In genomic region chr22:46578251-46578823, GRCh38 we compare ENCODE assay signal across 9 cellular contexts. TPM values are rescaled to one million over a fixed set of nuclear protein-coding genes. Genes with fewer than 3 reads are reported as not detected.
DNase-seq lines count a peak whose midpoint lies in the region; ATAC-seq and TF ChIP-seq lines count a peak whose summit lies in the region.
"Had no signal": no experiment of that assay in that cellular context is flagged by ENCODE, and none has a peak within 500 bp of the region (broad histone marks: within the 10 kb centered on the region; RNA-seq: fewer than 3 reads in every experiment).

No MANE protein-coding gene starts in this region.

- peak overlapping the region; percentile 68; the same call in 1 of the 2 replicates for H3K27ac ChIP-seq in HCT116 (ENCODE audit: low read depth, low read length)
- H3K27ac ChIP-seq in right cardiac atrium (ENCODE audit: low read length): peak overlapping the region; percentile 81
- peak overlapping the region in 16 of 21 experiments; percentile 62 to 94 (median 88) for H3K27ac ChIP-seq in skin epidermis

- H3K27me3 ChIP-seq in HCT116 (ENCODE audit: insufficient read depth, low read length): no peaks in the 10 kb centered on the region
- no peaks in the 10 kb centered on the region for H3K27me3 ChIP-seq in right cardiac atrium (ENCODE audit: control insufficient read depth, insufficient read depth)

- 40% methylated on average over 9 of the region's 9 CpGs for WGBS in right cardiac atrium

- RAD21 ChIA-PET in HCT116 (lab: Charles Lee; ENCODE audit: low non-redundant PET in 1 of 2, low total read pairs in 2 of 2, uncharacterized antibody in 2 of 2, unreplicated experiment in 2 of 2): no interaction called here

- H3K4me3 ChIP-seq in HCT116 (replicated peaks in 1 of 2; ENCODE audit: low read depth in 1 of 2, low read length in 2 of 2): peak overlapping the region; percentile 79 to 82
- peak overlapping the region; percentile 93 for H3K4me3 ChIP-seq in right cardiac atrium (ENCODE audit: low read length)
- peak overlapping the region; percentile 51 to 76 (median 67) for H3K4me3 ChIP-seq in skin epidermis

- intact Hi-C loops in HCT116 (cut with micrococcal nuclease): no loop called here
- intact Hi-C loops in right cardiac atrium (cut with DNase I): loop anchor here in 2 of 4 donors (10.0 kb wide), 2 partner anchors 96 to 156 kb away; partner anchors contain the start of gene CERK (in 1 of the 2)

- H3K9ac ChIP-seq in HCT116 (ENCODE audit: low read length): peak overlapping the region; percentile 73

- H3K9me3 Mint-ChIP-seq in activated T-helper 17 cell treated with anti-CD3 and anti-CD28 coated beads, Interleukin-2, amount 50 U/mL, for 72 hours: no peaks in the 10 kb centered on the region

- peaks cover 11% of the 10 kb centered on the region for H3K4me1 Mint-ChIP-seq in activated T-helper 17 cell treated with anti-CD3 and anti-CD28 coated beads, Interleukin-2, amount 50 U/mL, for 72 hours

- H3K36me3 Mint-ChIP-seq in activated T-helper 17 cell treated with anti-CD3 and anti-CD28 coated beads, Interleukin-2, amount 50 U/mL, for 72 hours (ENCODE audit: low read depth): no peaks in the 10 kb centered on the region

- no peaks in the 10 kb centered on the region for H3K27me3 Mint-ChIP-seq in activated T-helper 17 cell treated with anti-CD3 and anti-CD28 coated beads, Interleukin-2, amount 50 U/mL, for 72 hours

- H3K79me2 ChIP-seq in HCT116 (ENCODE audit: insufficient read depth, low read length): peaks cover 24% of the 10 kb centered on the region

- ATAC-seq in HCT116: no peak
- ATAC-seq in activated T-helper 17 cell treated with anti-CD3 and anti-CD28 coated beads, Interleukin-2, amount 50 U/mL, for 72 hours (replicated peaks): peak; percentile 9
- ATAC-seq in right cardiac atrium: peak in 1 of 2 donors; percentile 21
- no peak for ATAC-seq in GM19035 (IDR thresholded peaks at IDR 0.05; ENCODE audit: unreplicated experiment)
- no peak for ATAC-seq in esophagus mucosa

- no peak for TF ChIP-seq POLR2A in HCT116 (IDR thresholded peaks at IDR 0.05; ENCODE audit: borderline replicate concordance, extremely low read depth, insufficient read depth, insufficient read length)

- H2AFZ ChIP-seq in HCT116 (ENCODE audit: low read depth, low read length, poor library complexity, severe bottlenecking): no peak overlapping the region

- DNase-seq in HCT116 (ENCODE audit: low read depth, low spot score) (no peak), right cardiac atrium (peak in 2 of 3 donors; percentile 54 to 65), medulla oblongata (ENCODE audit: extremely low spot score) (no peak), COLO829 (ENCODE audit: low spot score) (no peak)
- DNase-seq: OCI-M1 had no signal

- TF ChIP-seq CTCF in HCT116 (IDR thresholded peaks at IDR 0.05 in 2 of 3, conservative IDR thresholded peaks at IDR 0.05 in 1 of 3; ENCODE audit: borderline replicate concordance in 1 of 3, insufficient read depth in 1 of 3, low read depth in 2 of 3, low read length in 2 of 3): no peak

- no peak for TF ChIP-seq RAD21 in HCT116 (IDR thresholded peaks at IDR 0.05; ENCODE audit: low read depth)

- H3K9me2 ChIP-seq in HCT116 (ENCODE audit: insufficient read depth): no peaks in the 10 kb centered on the region

- peak overlapping the region; percentile 82 for H3K27ac Mint-ChIP-seq in activated T-helper 17 cell treated with anti-CD3 and anti-CD28 coated beads, Interleukin-2, amount 50 U/mL, for 72 hours

- BruUV-seq in HCT116 (replicated peaks; lab: Mats Ljungman, UMichigan): no TSS peak

- no peaks in the 10 kb centered on the region for H3K9me3 ChIP-seq in HCT116 (ENCODE audit: control insufficient read depth in 1 of 2, insufficient read depth in 1 of 2, low read depth in 1 of 2, low read length in 2 of 2)
- H3K9me3 ChIP-seq in right cardiac atrium (ENCODE audit: control insufficient read depth, low read length): no peaks in the 10 kb centered on the region

- CTCF ChIA-PET in HCT116 (lab: Charles Lee): interaction anchor here (1.5 kb wide), 1 partner anchor 15 kb away, joined by 5 read pairs; no protein-coding TSS in a partner anchor

- POLR2A ChIA-PET in HCT116 (lab: Charles Lee): no interaction called here

- peaks cover 37 to 54% of the 10 kb centered on the region in 2 experiments for H3K4me1 ChIP-seq in HCT116 (ENCODE audit: control insufficient read depth in 1 of 2, insufficient read depth in 2 of 2, low read length in 2 of 2)
- peaks cover 27% of the 10 kb centered on the region for H3K4me1 ChIP-seq in right cardiac atrium (ENCODE audit: control insufficient read depth, insufficient read depth, low read length)

- H3K4me2 ChIP-seq in HCT116 (ENCODE audit: low read length): peak overlapping the region; percentile 100

- H3K4me3 Mint-ChIP-seq in activated T-helper 17 cell treated with anti-CD3 and anti-CD28 coated beads, Interleukin-2, amount 50 U/mL, for 72 hours: peak overlapping the region; percentile 88

- no peaks in the 10 kb centered on the region for H4K20me1 ChIP-seq in HCT116 (ENCODE audit: insufficient read depth)

- no peaks in the 10 kb centered on the region for H3K36me3 ChIP-seq in HCT116 (ENCODE audit: control insufficient read depth in 1 of 2, insufficient read depth in 2 of 2, low read length in 2 of 2)

TF ChIP-seq in HCT116, 20 proteins besides CTCF, POLR2A, EP300 and RAD21:
- TF ChIP-seq ZFX (IDR thresholded peaks at IDR 0.05): no peak
- no peak for TF ChIP-seq SP1 (IDR thresholded peaks at IDR 0.05; ENCODE audit: low read depth)
- TF ChIP-seq ELF1 (IDR thresholded peaks at IDR 0.05; ENCODE audit: borderline replicate concordance, low read depth): no peak
- TF ChIP-seq CBX3 (IDR thresholded peaks at IDR 0.05; ENCODE audit: low read depth): no peak
- no peak for TF ChIP-seq FOSL1 (IDR thresholded peaks at IDR 0.05; ENCODE audit: low read depth)
- TF ChIP-seq TCF7L2 (IDR thresholded peaks at IDR 0.05; ENCODE audit: borderline replicate concordance, extremely low read depth, insufficient read depth, insufficient read length): no peak
- no peak for TF ChIP-seq EZH2 (IDR thresholded peaks at IDR 0.05)
- TF ChIP-seq MAX (IDR thresholded peaks at IDR 0.05): no peak
- no peak for TF ChIP-seq EZH2phosphoT487 (IDR thresholded peaks at IDR 0.05; ENCODE audit: borderline replicate concordance)
- TF ChIP-seq CEBPB (IDR thresholded peaks at IDR 0.05; ENCODE audit: low read depth): no peak
- TF ChIP-seq SIN3A (IDR thresholded peaks at IDR 0.05; ENCODE audit: low read depth): no peak
TF ChIP-seq in HCT116: peak in this region for 0.

RNA-seq across cellular contexts. Expression of gene CELSR1, which starts 40.9 kb away (rescaled TPM):
- total RNA-seq in HCT116 (2021; ENCODE audit: unreplicated experiment) (19.6 TPM), right cardiac atrium (1 to 10 TPM; 5.5 to 7.9 (median 6.5) TPM), esophagus mucosa (36.0 TPM)
- polyA plus RNA-seq in HCT116 (2012): 21.9 and 26.8 TPM in 2 replicates
- under 1 TPM; 0.32 to 0.48 TPM for total RNA-seq in activated T-helper 17 cell treated with anti-CD3 and anti-CD28 coated beads, Interleukin-2, amount 50 U/mL, for 72 hours
- polyA plus RNA-seq in right cardiac atrium: 5.6 TPM

RNA-seq across cellular contexts. Expression of gene GRAMD4, which starts 41.8 kb away (rescaled TPM):
- total RNA-seq in HCT116 (2021; ENCODE audit: unreplicated experiment) (25.8 TPM), right cardiac atrium (100 to 1,000 TPM in 1 of 4 donors, 10 to 100 TPM in 3; 74.3 to 106 (median 88.5) TPM), esophagus mucosa (37.7 TPM)
- polyA plus RNA-seq in HCT116 (2012): 11.4 and 13.3 TPM in 2 replicates
- 10 to 100 TPM; 23.6 to 51.0 TPM for total RNA-seq in activated T-helper 17 cell treated with anti-CD3 and anti-CD28 coated beads, Interleukin-2, amount 50 U/mL, for 72 hours
- polyA plus RNA-seq in right cardiac atrium: 31.6 TPM

Comparison
In these comparisons a context has a peak if more than half of its experiments do, and no peak if none do; other contexts are left out.
1. DNase-seq: peak in right cardiac atrium (2 of 3); none in HCT116 (single experiment), medulla oblongata (single experiment) and COLO829 (single experiment).
2. RNA of gene CELSR1, which starts 40.9 kb away (total RNA-seq): 36.0 TPM in esophagus mucosa (single experiment), 19.6 TPM in HCT116 (single experiment) and 5.5 to 7.9 TPM in right cardiac atrium; 0.32 to 0.48 TPM in activated T-helper 17 cell treated with anti-CD3 and anti-CD28 coated beads, Interleukin-2, amount 50 U/mL, for 72 hours; every median in the first group is over 4 times any median in the second.
3. Peak in every context shown above with its lines, with median percentiles within 50 percentile points of each other: H3K27ac ChIP-seq and H3K4me3 ChIP-seq.